ENCODE assay signal across 8 cellular contexts in genomic region chr19:5138606-5139594, GRCh38.
A peak's percentile ranks its signal among the peaks of the same experiment; 100 is the strongest.
DNase-seq lines count a peak whose midpoint lies in the region; ATAC-seq and TF ChIP-seq lines count a peak whose summit lies in the region.

No MANE protein-coding gene starts in this region.

- TF ChIP-seq POLR2A in GM18505 (IDR thresholded peaks at IDR 0.05; ENCODE audit: borderline replicate concordance, extremely low read depth, insufficient read depth, insufficient read length) = no peak

- peak; percentile 21 for TF ChIP-seq CTCF in choroid plexus epithelial cell (conservative IDR thresholded peaks at IDR 0.05; ENCODE audit: low read depth, low read length)

- H3K4me3 ChIP-seq in choroid plexus epithelial cell (ENCODE audit: low read depth, low read length) (no peak overlapping the region), skeletal muscle cell (ENCODE audit: low read depth, low read length) (no peak overlapping the region)

- peak; percentile 46 to 54 for DNase-seq in activated CD4-positive, alpha-beta T cell treated with anti-CD3 and anti-CD28 coated beads for 4 hours
- DNase-seq in choroid plexus epithelial cell (ENCODE audit: low read depth) (peak; percentile 90), skeletal muscle cell (ENCODE audit: low read depth) (peak; percentile 8), NCI-H2029 (lab: John Stamatoyannopoulos, UW) (no peak), cerebellum (ENCODE audit: low spot score) (no peak)

- ATAC-seq in GM18505 (IDR thresholded peaks at IDR 0.05; ENCODE audit: unreplicated experiment) (peak; percentile 63), HG03342 (IDR thresholded peaks at IDR 0.05; ENCODE audit: unreplicated experiment) (peak; percentile 54), HG02571 (IDR thresholded peaks at IDR 0.05; ENCODE audit: unreplicated experiment) (no peak)

Comparison
In these comparisons a context has a peak if more than half of its experiments do, and no peak if none do; other contexts are left out.
1. DNase-seq: peak in activated CD4-positive, alpha-beta T cell treated with anti-CD3 and anti-CD28 coated beads for 4 hours (2 of 2), choroid plexus epithelial cell (single experiment) and skeletal muscle cell (single experiment); none in NCI-H2029 (single experiment) and cerebellum (single experiment).